Comparison of ENCODE assay signal across 1 cellular context in genomic region chr6:105994522-105995402, GRCh38.
TF ChIP-seq lines count a peak whose summit lies in the region.

No MANE protein-coding gene starts in this region.

TF ChIP-seq in A549, 52 proteins besides CTCF, POLR2A, EP300 and RAD21 (continued from another document):
- TF ChIP-seq CHD4 (IDR thresholded peaks at IDR 0.05; ENCODE audit: borderline replicate concordance) (no peak), HOXB13 (CRISPR knock-in tag; IDR thresholded peaks at IDR 0.05; ENCODE audit: low read depth) (0 out of 2 replicates have a peak, but pooled peaks have one; percentile 35), ZSCAN20 (CRISPR knock-in tag; IDR thresholded peaks at IDR 0.05) (no peak), REST (IDR thresholded peaks at IDR 0.05) (no peak), BCL3 (IDR thresholded peaks at IDR 0.05) (no peak), HEYL (CRISPR knock-in tag; IDR thresholded peaks at IDR 0.05) (no peak), SMC3 (IDR thresholded peaks at IDR 0.05) (no peak), CBX8 (IDR thresholded peaks at IDR 0.05) (no peak), ESRRA (IDR thresholded peaks at IDR 0.05; ENCODE audit: borderline replicate concordance, low read length) (no peak), HOXA7 (CRISPR knock-in tag; IDR thresholded peaks at IDR 0.05) (no peak), PHF8 (IDR thresholded peaks at IDR 0.05; ENCODE audit: borderline replicate concordance, low read depth) (no peak), ZC3H11A (IDR thresholded peaks at IDR 0.05) (no peak), KDM5A (IDR thresholded peaks at IDR 0.05) (no peak), E2F6 (IDR thresholded peaks at IDR 0.05; ENCODE audit: borderline replicate concordance, low read depth) (peak; percentile 89), KDM1A (IDR thresholded peaks at IDR 0.05; ENCODE audit: low read depth) (no peak), FOXS1 (CRISPR knock-in tag; IDR thresholded peaks at IDR 0.05) (no peak), NR3C1 (IDR thresholded peaks at IDR 0.05) (no peak), JUN (IDR thresholded peaks at IDR 0.05) (0 out of 5 replicates have a peak, but pooled peaks of 1 of the 2 experiments have one; percentile 27), BHLHE40 (IDR thresholded peaks at IDR 0.05; ENCODE audit: low read depth, low read length) (no peak), MYC (IDR thresholded peaks at IDR 0.05; ENCODE audit: borderline replicate concordance, low read length) (no peak)
